Comparison of ENCODE assay signal across 10 cellular contexts in genomic region chr6:81995548-81996289, GRCh38.
A peak's percentile ranks its signal among the peaks of the same experiment; 100 is the strongest.
DNase-seq lines count a peak whose midpoint lies in the region; ATAC-seq and TF ChIP-seq lines count a peak whose summit lies in the region.
"Had no signal": no experiment of that assay in that cellular context is flagged by ENCODE, and none has a peak within 500 bp of the region (broad histone marks: within the 10 kb centered on the region; RNA-seq: fewer than 3 reads in every experiment).

No MANE protein-coding gene starts in this region.

- H2AFZ ChIP-seq in DND-41 (ENCODE audit: low read depth, low read length): peak overlapping the region; percentile 7; the same call in 1 of the 2 replicates

- CTCF ChIA-PET in activated CD8-positive, alpha-beta T cell treated with anti-CD3 and anti-CD28 coated beads, Interleukin-2, amount 10 ng/mL, durations not matched to agents 7 days and 5 days (lab: Charles Lee): no interaction called here
- CTCF ChIA-PET in GM10248 (lab: Yijun Ruan, JAX): interaction anchor here (1.1 to 5.7 kb wide), 3 partner anchors 11 to 22 kb away, joined by 3 to 40 read pairs (median 6); no protein-coding TSS in a partner anchor

- POLR2A ChIA-PET in activated CD8-positive, alpha-beta T cell treated with anti-CD3 and anti-CD28 coated beads, Interleukin-2, amount 10 ng/mL, durations not matched to agents 7 days and 5 days (lab: Charles Lee): no interaction called here
- POLR2A ChIA-PET in GM10248 (lab: Yijun Ruan, JAX): no interaction called here

- H3K4me2 ChIP-seq in DND-41 (ENCODE audit: insufficient read depth, low read length): no peak overlapping the region

- TF ChIP-seq CTCF in DND-41 (IDR thresholded peaks at IDR 0.05; ENCODE audit: borderline replicate concordance, extremely low read depth, low read length, poor library complexity, severe bottlenecking) (no peak), breast epithelium (IDR thresholded peaks at IDR 0.05) (no peak), GM10248 (IDR thresholded peaks at IDR 0.05; ENCODE audit: control extremely low read depth, extremely low read depth, low read depth, missing control alignments) (no peak)

- intact Hi-C loops in breast epithelium (cut with DNase I; ENCODE audit: low total_unique reads): no loop called here

- TF ChIP-seq POLR2A in breast epithelium (IDR thresholded peaks at IDR 0.05): no peak

- H3K27me3 ChIP-seq in DND-41 (ENCODE audit: insufficient read depth, low read length, poor library complexity) (no peaks in the 10 kb centered on the region), breast epithelium (no peaks in the 10 kb centered on the region)

- H3K9ac ChIP-seq in DND-41 (ENCODE audit: low read depth, low read length): no peak overlapping the region

- H3K27me3 Mint-ChIP-seq in activated CD8-positive, alpha-beta T cell treated with anti-CD3 and anti-CD28 coated beads, Interleukin-2, amount 10 ng/mL, durations not matched to agents 7 days and 5 days (ENCODE audit: low read depth): no peaks in the 10 kb centered on the region
- H3K27me3 Mint-ChIP-seq: activated CD4-positive, alpha-beta memory T cell treated with anti-CD3 and anti-CD28 coated beads for 36 hours had no signal

- no peaks in the 10 kb centered on the region for H3K4me1 Mint-ChIP-seq in activated CD8-positive, alpha-beta T cell treated with anti-CD3 and anti-CD28 coated beads, Interleukin-2, amount 10 ng/mL, durations not matched to agents 7 days and 5 days (ENCODE audit: low read depth)

- H3K4me1 ChIP-seq in DND-41 (ENCODE audit: insufficient read depth, low read length) (no peaks in the 10 kb centered on the region), breast epithelium (no peaks in the 10 kb centered on the region)

- H3K9me3 Mint-ChIP-seq in activated CD8-positive, alpha-beta T cell treated with anti-CD3 and anti-CD28 coated beads, Interleukin-2, amount 10 ng/mL, durations not matched to agents 7 days and 5 days (ENCODE audit: insufficient read depth): no peaks in the 10 kb centered on the region
- H3K9me3 Mint-ChIP-seq: activated CD4-positive, alpha-beta memory T cell treated with anti-CD3 and anti-CD28 coated beads for 36 hours had no signal

- H3K36me3 ChIP-seq in DND-41 (ENCODE audit: insufficient read depth, low read length): no peaks in the 10 kb centered on the region
- H3K36me3 ChIP-seq in breast epithelium: no peaks in the 10 kb centered on the region

- ATAC-seq in DND-41 (ENCODE audit: insufficient read depth, low read depth) (no peak), GM19351 (IDR thresholded peaks at IDR 0.05; ENCODE audit: unreplicated experiment) (no peak), HG03378 (IDR thresholded peaks at IDR 0.05; ENCODE audit: unreplicated experiment) (no peak)
- ATAC-seq in activated CD8-positive, alpha-beta T cell treated with anti-CD3 and anti-CD28 coated beads, Interleukin-2, amount 10 ng/mL, durations not matched to agents 7 days and 5 days: no peak

- H3K27ac ChIP-seq in DND-41 (ENCODE audit: low read length) (no peak overlapping the region), breast epithelium (peak overlapping the region; percentile 29 to 55)

- no peaks in the 10 kb centered on the region for H3K79me2 ChIP-seq in DND-41 (ENCODE audit: insufficient read depth, low read length)

- H3K27ac Mint-ChIP-seq in activated CD8-positive, alpha-beta T cell treated with anti-CD3 and anti-CD28 coated beads, Interleukin-2, amount 10 ng/mL, durations not matched to agents 7 days and 5 days: no peak overlapping the region
- H3K27ac Mint-ChIP-seq: activated CD4-positive, alpha-beta memory T cell treated with anti-CD3 and anti-CD28 coated beads for 36 hours had no signal

- no peak overlapping the region for H3K4me3 Mint-ChIP-seq in activated CD8-positive, alpha-beta T cell treated with anti-CD3 and anti-CD28 coated beads, Interleukin-2, amount 10 ng/mL, durations not matched to agents 7 days and 5 days
- H3K4me3 Mint-ChIP-seq: activated CD4-positive, alpha-beta memory T cell treated with anti-CD3 and anti-CD28 coated beads for 36 hours had no signal

- H3K36me3 Mint-ChIP-seq in activated CD8-positive, alpha-beta T cell treated with anti-CD3 and anti-CD28 coated beads, Interleukin-2, amount 10 ng/mL, durations not matched to agents 7 days and 5 days (ENCODE audit: low read depth): no peaks in the 10 kb centered on the region
- H3K36me3 Mint-ChIP-seq: activated CD4-positive, alpha-beta memory T cell treated with anti-CD3 and anti-CD28 coated beads for 36 hours had no signal

- H3K9me3 ChIP-seq in DND-41 (ENCODE audit: insufficient read depth, low read length, severe bottlenecking): no peaks in the 10 kb centered on the region
- no peaks in the 10 kb centered on the region for H3K9me3 ChIP-seq in breast epithelium

- DNase-seq in DND-41: no peak
- DNase-seq in NCI-H2196 treated with DMSO at 0.1 percent for 48 hours (lab: John Stamatoyannopoulos, UW; ENCODE audit: unreplicated experiment): peak; percentile 52
- DNase-seq in breast epithelium (ENCODE audit: low spot score in 2 of 2): no peak
- DNase-seq in myocyte (ENCODE audit: low read depth): peak; percentile 47
- DNase-seq in activated CD8-positive, alpha-beta T cell treated with anti-CD3 and anti-CD28 coated beads, Interleukin-2, amount 10 ng/mL, durations not matched to agents 7 days and 5 days: no peak
- no peak for DNase-seq in GM10248 (ENCODE audit: extremely low spot score)
- DNase-seq: activated CD4-positive, alpha-beta memory T cell treated with anti-CD3 and anti-CD28 coated beads for 36 hours; COR-L47 had no signal

- H4K20me1 ChIP-seq in DND-41 (ENCODE audit: insufficient read depth, low read length): no peaks in the 10 kb centered on the region

- H3K4me3 ChIP-seq in DND-41 (ENCODE audit: low read depth in 1 of 2, low read length in 2 of 2): no peak overlapping the region
- H3K4me3 ChIP-seq in breast epithelium: no peak overlapping the region

Comparison
In these comparisons a context has a peak if more than half of its experiments do, and no peak if none do; other contexts are left out.
1. DNase-seq: peak in NCI-H2196 treated with DMSO at 0.1 percent for 48 hours (single experiment) and myocyte (single experiment); none in DND-41 (single experiment), breast epithelium (0 of 2), activated CD8-positive, alpha-beta T cell treated with anti-CD3 and anti-CD28 coated beads, Interleukin-2, amount 10 ng/mL, durations not matched to agents 7 days and 5 days (single experiment) and GM10248 (single experiment).